ENCODE assay signal across 20 cellular contexts in the genomic region with DNA sequence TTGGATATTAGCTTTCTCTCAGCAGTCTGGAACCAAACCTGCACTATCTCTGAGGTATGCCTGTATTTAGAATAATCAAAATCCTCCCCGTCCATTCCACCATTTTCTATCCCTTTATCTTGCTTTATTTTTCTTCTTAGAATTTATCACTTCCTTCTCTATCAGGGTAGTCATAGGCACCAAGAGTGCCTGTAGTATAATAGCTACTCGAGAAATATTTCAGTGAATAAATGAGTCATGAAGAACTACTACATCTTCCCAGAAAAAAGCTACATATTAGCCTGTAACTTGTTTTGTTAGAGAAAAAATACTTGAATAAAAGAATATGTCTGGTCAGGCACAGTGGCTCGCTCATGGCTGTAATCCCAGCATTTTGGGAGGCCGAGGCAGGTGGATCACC. TPM values are rescaled to one million over a fixed set of nuclear protein-coding genes. Genes with fewer than 3 reads are reported as not detected.
DNase-seq lines count a peak whose midpoint lies in the region; ATAC-seq and TF ChIP-seq lines count a peak whose summit lies in the region.
"Had no signal": no experiment of that assay in that cellular context is flagged by ENCODE, and none has a peak within 500 bp of the region (broad histone marks: within the 10 kb centered on the region; RNA-seq: fewer than 3 reads in every experiment).

No MANE protein-coding gene starts in this region.

- ATAC-seq in SK-N-SH treated with all-trans-retinoic acid at 6 μM for 48 hours, result peak; percentile 62
- ATAC-seq in HG03196 (IDR thresholded peaks at IDR 0.05; ENCODE audit: unreplicated experiment), result no peak

- TF ChIP-seq CTCF in fibroblast of the aortic adventitia (IDR thresholded peaks at IDR 0.05; ENCODE audit: insufficient read depth, low read length) (no peak), right atrium auricular region (IDR thresholded peaks at IDR 0.05) (no peak)

- H3F3A ChIP-seq in GM23248 (ENCODE audit: insufficient read depth), result peaks cover 22% of the 10 kb centered on the region

- no peaks in the 10 kb centered on the region for H3K79me2 ChIP-seq in GM23248 (ENCODE audit: insufficient read depth)

- in situ Hi-C loops in GM23248 (cut with MboI), result no loop called here

- H4K20me1 ChIP-seq in GM23248 (ENCODE audit: insufficient read depth), result no peaks in the 10 kb centered on the region
- H4K20me1 ChIP-seq: BLaER1 treated with 17β-estradiol and CSF1 and Interleukin-3, amounts not matched to agents 10 nM and 100 nM had no signal

- H2AFZ ChIP-seq in GM23248, result no peak overlapping the region

- DNase-seq in AG08395 (ENCODE audit: low spot score) (peak; percentile 17), GM23248 (peak; percentile 65), fibroblast of the aortic adventitia (ENCODE audit: low read depth) (peak; percentile 32), T1000 (lab: John Stamatoyannopoulos, UW) (no peak), GDM1 (lab: John Stamatoyannopoulos, UW) (no peak), right atrium auricular region (ENCODE audit: low spot score) (no peak)
- DNase-seq: ACHN; CD8-positive, alpha-beta memory T cell; DMS79; Kasumi-1; NCI-H187; NCI-H2171; NCI-H748 treated with DMSO at 0.1 percent for 48 hours had no signal

- H3K27me3 ChIP-seq in GM23248 (replicated peaks; ENCODE audit: insufficient read depth) (0 out of 2 replicates have a peak, but pooled peaks cover 8% of the 10 kb centered on the region), right atrium auricular region (peaks cover 5 to 8% of the 10 kb centered on the region in 2 donors)
- H3K27me3 ChIP-seq: BLaER1 treated with 17β-estradiol and CSF1 and Interleukin-3, amounts not matched to agents 10 nM and 100 nM; SJSA1 had no signal

- WGBS in GM23248 (ENCODE audit: low coverage in 1 of 2, low lambda C conversion rate in 2 of 2, missing lambda C conversion rate in 2 of 2), 2 experiments, result 51 to 52% methylated on average over 4 of the region's 4 CpGs

- H3K9me3 ChIP-seq in GM23248 (ENCODE audit: low read depth) (no peaks in the 10 kb centered on the region), right atrium auricular region (no peaks in the 10 kb centered on the region)
- H3K9me3 ChIP-seq: SJSA1 had no signal

- H3K9me2 ChIP-seq in GM23248 (ENCODE audit: insufficient read depth), result no peaks in the 10 kb centered on the region

- H3K9ac ChIP-seq in GM23248, result no peak overlapping the region
- H3K9ac ChIP-seq: BLaER1 treated with 17β-estradiol and CSF1 and Interleukin-3, amounts not matched to agents 10 nM and 100 nM had no signal

- H3K4me2 ChIP-seq in GM23248 (ENCODE audit: unreplicated experiment), result no peak overlapping the region
- H3K4me2 ChIP-seq: BLaER1 treated with 17β-estradiol and CSF1 and Interleukin-3, amounts not matched to agents 10 nM and 100 nM had no signal

- H3K36me3 ChIP-seq in GM23248 (ENCODE audit: low read depth) (no peaks in the 10 kb centered on the region), right atrium auricular region (no peaks in the 10 kb centered on the region)
- H3K36me3 ChIP-seq: BLaER1 treated with 17β-estradiol and CSF1 and Interleukin-3, amounts not matched to agents 10 nM and 100 nM; SJSA1 had no signal

- H3K4me3 ChIP-seq in GM23248 (no peak overlapping the region), fibroblast of the aortic adventitia (ENCODE audit: low read depth, low read length) (no peak overlapping the region), right atrium auricular region (no peak overlapping the region)
- H3K4me3 ChIP-seq: BLaER1 treated with 17β-estradiol and CSF1 and Interleukin-3, amounts not matched to agents 10 nM and 100 nM; SJSA1 had no signal

- H3K4me1 ChIP-seq in GM23248 (ENCODE audit: insufficient read depth) (peaks cover 12% of the 10 kb centered on the region), right atrium auricular region (peaks cover 0 to 7% of the 10 kb centered on the region in 2 donors)
- H3K4me1 ChIP-seq: SJSA1 had no signal

- H3K27ac ChIP-seq in GM23248 (0 out of 2 replicates have a peak overlapping the region, but pooled peaks have one; percentile 11), right atrium auricular region (no peak overlapping the region)
- H3K27ac ChIP-seq: BLaER1 treated with 17β-estradiol and CSF1 and Interleukin-3, amounts not matched to agents 10 nM and 100 nM; SJSA1 had no signal

TF ChIP-seq in SK-N-SH treated with all-trans-retinoic acid at 6 μM for 48 hours, 23 proteins besides CTCF, POLR2A, EP300 and RAD21 (continues in another document):
- TF ChIP-seq ARNTL (CRISPR knock-in tag; IDR thresholded peaks at IDR 0.05; ENCODE audit: borderline replicate concordance, low read depth), result no peak
- TF ChIP-seq, protein P1, sequence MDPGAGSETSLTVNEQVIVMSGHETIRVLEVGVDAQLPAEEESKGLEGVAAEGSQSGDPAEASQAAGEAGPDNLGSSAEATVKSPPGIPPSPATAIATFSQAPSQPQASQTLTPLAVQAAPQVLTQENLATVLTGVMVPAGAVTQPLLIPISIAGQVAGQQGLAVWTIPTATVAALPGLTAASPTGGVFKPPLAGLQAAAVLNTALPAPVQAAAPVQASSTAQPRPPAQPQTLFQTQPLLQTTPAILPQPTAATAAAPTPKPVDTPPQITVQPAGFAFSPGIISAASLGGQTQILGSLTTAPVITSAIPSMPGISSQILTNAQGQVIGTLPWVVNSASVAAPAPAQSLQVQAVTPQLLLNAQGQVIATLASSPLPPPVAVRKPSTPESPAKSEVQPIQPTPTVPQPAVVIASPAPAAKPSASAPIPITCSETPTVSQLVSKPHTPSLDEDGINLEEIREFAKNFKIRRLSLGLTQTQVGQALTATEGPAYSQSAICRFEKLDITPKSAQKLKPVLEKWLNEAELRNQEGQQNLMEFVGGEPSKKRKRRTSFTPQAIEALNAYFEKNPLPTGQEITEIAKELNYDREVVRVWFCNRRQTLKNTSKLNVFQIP (CRISPR knock-in tag; IDR thresholded peaks at IDR 0.05; ENCODE audit: borderline replicate concordance, low read depth), result no peak
- TF ChIP-seq, protein P2, sequence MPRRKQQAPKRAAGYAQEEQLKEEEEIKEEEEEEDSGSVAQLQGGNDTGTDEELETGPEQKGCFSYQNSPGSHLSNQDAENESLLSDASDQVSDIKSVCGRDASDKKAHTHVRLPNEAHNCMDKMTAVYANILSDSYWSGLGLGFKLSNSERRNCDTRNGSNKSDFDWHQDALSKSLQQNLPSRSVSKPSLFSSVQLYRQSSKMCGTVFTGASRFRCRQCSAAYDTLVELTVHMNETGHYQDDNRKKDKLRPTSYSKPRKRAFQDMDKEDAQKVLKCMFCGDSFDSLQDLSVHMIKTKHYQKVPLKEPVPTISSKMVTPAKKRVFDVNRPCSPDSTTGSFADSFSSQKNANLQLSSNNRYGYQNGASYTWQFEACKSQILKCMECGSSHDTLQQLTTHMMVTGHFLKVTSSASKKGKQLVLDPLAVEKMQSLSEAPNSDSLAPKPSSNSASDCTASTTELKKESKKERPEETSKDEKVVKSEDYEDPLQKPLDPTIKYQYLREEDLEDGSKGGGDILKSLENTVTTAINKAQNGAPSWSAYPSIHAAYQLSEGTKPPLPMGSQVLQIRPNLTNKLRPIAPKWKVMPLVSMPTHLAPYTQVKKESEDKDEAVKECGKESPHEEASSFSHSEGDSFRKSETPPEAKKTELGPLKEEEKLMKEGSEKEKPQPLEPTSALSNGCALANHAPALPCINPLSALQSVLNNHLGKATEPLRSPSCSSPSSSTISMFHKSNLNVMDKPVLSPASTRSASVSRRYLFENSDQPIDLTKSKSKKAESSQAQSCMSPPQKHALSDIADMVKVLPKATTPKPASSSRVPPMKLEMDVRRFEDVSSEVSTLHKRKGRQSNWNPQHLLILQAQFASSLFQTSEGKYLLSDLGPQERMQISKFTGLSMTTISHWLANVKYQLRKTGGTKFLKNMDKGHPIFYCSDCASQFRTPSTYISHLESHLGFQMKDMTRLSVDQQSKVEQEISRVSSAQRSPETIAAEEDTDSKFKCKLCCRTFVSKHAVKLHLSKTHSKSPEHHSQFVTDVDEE (CRISPR knock-in tag; IDR thresholded peaks at IDR 0.05), result no peak
- no peak for TF ChIP-seq ISL1 (CRISPR knock-in tag; IDR thresholded peaks at IDR 0.05)
- TF ChIP-seq SNAI2 (CRISPR knock-in tag; IDR thresholded peaks at IDR 0.05), result no peak
- TF ChIP-seq, protein P3, sequence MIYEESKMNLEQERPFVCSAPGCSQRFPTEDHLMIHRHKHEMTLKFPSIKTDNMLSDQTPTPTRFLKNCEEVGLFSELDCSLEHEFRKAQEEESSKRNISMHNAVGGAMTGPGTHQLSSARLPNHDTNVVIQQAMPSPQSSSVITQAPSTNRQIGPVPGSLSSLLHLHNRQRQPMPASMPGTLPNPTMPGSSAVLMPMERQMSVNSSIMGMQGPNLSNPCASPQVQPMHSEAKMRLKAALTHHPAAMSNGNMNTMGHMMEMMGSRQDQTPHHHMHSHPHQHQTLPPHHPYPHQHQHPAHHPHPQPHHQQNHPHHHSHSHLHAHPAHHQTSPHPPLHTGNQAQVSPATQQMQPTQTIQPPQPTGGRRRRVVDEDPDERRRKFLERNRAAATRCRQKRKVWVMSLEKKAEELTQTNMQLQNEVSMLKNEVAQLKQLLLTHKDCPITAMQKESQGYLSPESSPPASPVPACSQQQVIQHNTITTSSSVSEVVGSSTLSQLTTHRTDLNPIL (CRISPR knock-in tag; IDR thresholded peaks at IDR 0.05; ENCODE audit: low read depth), result no peak
- TF ChIP-seq ZFP3 (CRISPR knock-in tag; IDR thresholded peaks at IDR 0.05), result no peak
- no peak for TF ChIP-seq ZNF8 (CRISPR knock-in tag; IDR thresholded peaks at IDR 0.05)
- TF ChIP-seq GLIS3 (CRISPR knock-in tag; IDR thresholded peaks at IDR 0.05), result no peak
- TF ChIP-seq ZFP30 (CRISPR knock-in tag; IDR thresholded peaks at IDR 0.05), result no peak
- no peak for TF ChIP-seq BACH2 (CRISPR knock-in tag; IDR thresholded peaks at IDR 0.05; ENCODE audit: borderline replicate concordance)
- TF ChIP-seq OSR1 (CRISPR knock-in tag; IDR thresholded peaks at IDR 0.05), result no peak

RNA-seq across cellular contexts. Expression of a gene that starts 4.3 kb away (rescaled TPM):
- total RNA-seq in GM23248 (2014; rRNA removed; shearing (Covaris generic)), result not detected in 2 replicates
- polyA plus RNA-seq in GM23248 (2016; fragmentation: Nextera tagmentation; extraction: Ambion mirVana), result not detected in 2 replicates
- total RNA-seq in fibroblast of the aortic adventitia (ENCODE audit: low replicate concordance), result not detected in 2 replicates
- total RNA-seq in right atrium auricular region, result not detected
- total RNA-seq: HT-29, NCI-H460, SJSA1 had no signal
- polyA plus RNA-seq: CD8-positive, alpha-beta memory T cell; IgD-negative memory B cell had no signal

Comparison
In these comparisons a context has a peak if more than half of its experiments do, and no peak if none do; other contexts are left out.
1. DNase-seq: peak in AG08395 (single experiment), GM23248 (single experiment) and fibroblast of the aortic adventitia (single experiment); none in T1000 (single experiment), GDM1 (single experiment) and right atrium auricular region (single experiment).